In genomic region chr4:56995525-56995924, GRCh38 we compare ENCODE assay signal across 10 cellular contexts. TPM values are rescaled to one million over a fixed set of nuclear protein-coding genes. Genes with fewer than 3 reads are reported as not detected.
A peak's percentile ranks its signal among the peaks of the same experiment; 100 is the strongest.
DNase-seq lines count a peak whose midpoint lies in the region; ATAC-seq, FAIRE-seq and TF ChIP-seq lines count a peak whose summit lies in the region.
"Had no signal": no experiment of that assay in that cellular context is flagged by ENCODE, and none has a peak within 500 bp of the region (broad histone marks: within the 10 kb centered on the region; RNA-seq: fewer than 3 reads in every experiment).

No MANE protein-coding gene starts in this region.

- H3K36me3 ChIP-seq in pancreas, result peaks cover 0 to 42% (median 15%) of the 10 kb centered on the region in 3 donors

- peak; percentile 1 to 86 (median 67) for DNase-seq in C1 segment of cervical spinal cord (lab: John Stamatoyannopoulos, UW)
- peak in 1 of 2 donors; percentile 37 for DNase-seq in frontal cortex (ENCODE audit: low spot score in 2 of 2)
- peak in 3 of 6 donors; percentile 33 to 48 (median 46) for DNase-seq in pancreas
- DNase-seq in epidermal melanocyte (ENCODE audit: insufficient read length, low spot score), result no peak
- DNase-seq in RWPE1 (ENCODE audit: low spot score), result no peak
- no peak for DNase-seq in islet precursor cell
- no peak for DNase-seq in effector memory CD8-positive, alpha-beta T cell
- DNase-seq: stimulated activated CD4-positive, alpha-beta T cell treated with anti-CD3 and anti-CD28 coated beads, Interleukin-4, amount 100 ng/mL, for 1 hour had no signal

- no peaks in the 10 kb centered on the region for H3K27me3 ChIP-seq in pancreas

- H3K4me1 ChIP-seq in pancreas, result peaks cover 0 to 8% (median 0%) of the 10 kb centered on the region in 3 donors

- intact Hi-C loops in pancreas (cut with DNase I), result no loop called here

- no peaks in the 10 kb centered on the region for H3K9me3 ChIP-seq in pancreas

- no peaks in the 10 kb centered on the region for H3K27me3 Mint-ChIP-seq in effector memory CD8-positive, alpha-beta T cell

- peaks cover 98% of the 10 kb centered on the region for H3K36me3 Mint-ChIP-seq in effector memory CD8-positive, alpha-beta T cell (ENCODE audit: insufficient read depth)

- no peak for TF ChIP-seq CTCF in VCaP (conservative IDR thresholded peaks at IDR 0.05)
- no peak for TF ChIP-seq CTCF in pancreas (IDR thresholded peaks at IDR 0.05)
- TF ChIP-seq CTCF in RWPE1 (conservative IDR thresholded peaks at IDR 0.05; ENCODE audit: low read depth), result no peak

- H3K27ac ChIP-seq in VCaP (peak overlapping the region; percentile 78), pancreas (peak overlapping the region in 1 of 4 donors; percentile 4), RWPE1 (no peak overlapping the region)

- no peak overlapping the region for H3K4me3 Mint-ChIP-seq in effector memory CD8-positive, alpha-beta T cell

- CTCF ChIA-PET in RWPE1 (lab: Yijun Ruan, JAX), result interaction anchor here (0.7 kb wide), 1 partner anchor 13 kb away, joined by 3 read pairs; no protein-coding TSS in a partner anchor

- H3K4me1 Mint-ChIP-seq in effector memory CD8-positive, alpha-beta T cell (ENCODE audit: low read depth in 2 of 2), result peaks cover 11 to 46% of the 10 kb centered on the region in 2 donors

- peak overlapping the region in 1 of 2 donors; percentile 62 for H3K27ac Mint-ChIP-seq in effector memory CD8-positive, alpha-beta T cell

- FAIRE-seq in frontal cortex (lab: Jason Lieb, UNC), result peak; percentile 17
- no peak for FAIRE-seq in pancreas (lab: Jason Lieb, UNC)
- FAIRE-seq: HTR-8/SVneo had no signal

- POLR2A ChIA-PET in RWPE1 (lab: Yijun Ruan, JAX; ENCODE audit: low non-redundant PET), result no interaction called here

- no peak overlapping the region for H3K4me3 ChIP-seq in pancreas

- ATAC-seq in pancreas, result peak; percentile 24 to 90 (median 88)
- no peak for ATAC-seq in effector memory CD8-positive, alpha-beta T cell (replicated peaks)

- no peaks in the 10 kb centered on the region for H3K9me3 Mint-ChIP-seq in effector memory CD8-positive, alpha-beta T cell

- WGBS in pancreas, 2 donors, result 32 to 33% methylated on average over 7 of the region's 7 CpGs

RNA-seq across cellular contexts. Expression of gene POLR2B, which starts 16.8 kb away (rescaled TPM):
- total RNA-seq in frontal cortex, result 247 TPM
- 10 to 100 TPM; 25.0 to 48.2 (median 36.5) TPM for total RNA-seq in pancreas
- polyA plus RNA-seq in pancreas, result 10 to 100 TPM; 19.2 to 36.3 TPM

RNA-seq across cellular contexts. Expression of gene NOA1, which starts 18.1 kb away (rescaled TPM):
- total RNA-seq in frontal cortex (19.6 TPM), pancreas (10 to 100 TPM; 12.6 to 27.0 (median 19.6) TPM)
- polyA plus RNA-seq in pancreas, result 1 to 10 TPM; 5.2 to 7.8 TPM

Comparison
In these comparisons a context has a peak if more than half of its experiments do, and no peak if none do; other contexts are left out.
1. DNase-seq: peak in C1 segment of cervical spinal cord (14 of 14); none in epidermal melanocyte (single experiment), RWPE1 (single experiment), islet precursor cell (single experiment) and effector memory CD8-positive, alpha-beta T cell (0 of 3).